Comparison of ENCODE assay signal across 11 cellular contexts in genomic region chr13:77516342-77516789, GRCh38. TPM values are rescaled to one million over a fixed set of nuclear protein-coding genes. Genes with fewer than 3 reads are reported as not detected.
DNase-seq lines count a peak whose midpoint lies in the region; ATAC-seq and TF ChIP-seq lines count a peak whose summit lies in the region.
"Had no signal": no experiment of that assay in that cellular context is flagged by ENCODE, and none has a peak within 500 bp of the region (broad histone marks: within the 10 kb centered on the region; RNA-seq: fewer than 3 reads in every experiment).

No MANE protein-coding gene starts in this region.

- peak overlapping the region; percentile 12 for H3K4me2 ChIP-seq in neural cell (ENCODE audit: low read length)

- peak; percentile 25 for TF ChIP-seq CTCF in neural cell (IDR thresholded peaks at IDR 0.05; ENCODE audit: poor library complexity, severe bottlenecking)
- TF ChIP-seq CTCF in omental fat pad (IDR thresholded peaks at IDR 0.05) = no peak

- no peak overlapping the region for H3K9ac ChIP-seq in adipocyte (ENCODE audit: low read length)
- H3K9ac ChIP-seq in neural cell (ENCODE audit: low read length) = peak overlapping the region; percentile 2

- no peaks in the 10 kb centered on the region for H3F3A ChIP-seq in neural cell (ENCODE audit: insufficient read depth, low read length, poor library complexity, severe bottlenecking)

- DNase-seq in NOMO-1 treated with DMSO at 0.1 percent for 48 hours (lab: John Stamatoyannopoulos, UW; ENCODE audit: unreplicated experiment) (peak; percentile 6), NOMO-1 treated with dmso at 0.1 percent for 144 hours (lab: John Stamatoyannopoulos, UW; ENCODE audit: unreplicated experiment) (no peak), adipocyte (ENCODE audit: low read depth) (peak; percentile 36), omental fat pad (ENCODE audit: low spot score) (no peak)
- DNase-seq in activated naive CD4-positive, alpha-beta T cell treated with anti-CD3 and anti-CD28 coated beads, Interleukin-2, amount 50 U/mL, for 16 hours = no peak
- DNase-seq: upper lobe of right lung had no signal

- H3K4me3 ChIP-seq in adipocyte (ENCODE audit: low read length) = no peak overlapping the region
- H3K4me3 ChIP-seq in neural cell (ENCODE audit: low read length) = peak overlapping the region; percentile 28
- H3K4me3 ChIP-seq: esophagus muscularis mucosa, upper lobe of right lung had no signal

- H4K20me1 ChIP-seq in neural cell (ENCODE audit: insufficient read depth) = no peaks in the 10 kb centered on the region

- peak overlapping the region; percentile 74 for H3K27ac ChIP-seq in neural cell (ENCODE audit: low read length)
- H3K27ac ChIP-seq: esophagus muscularis mucosa, upper lobe of right lung had no signal

- no peaks in the 10 kb centered on the region for H3K9me3 ChIP-seq in adipocyte (ENCODE audit: control insufficient read depth, low read length)
- no peaks in the 10 kb centered on the region for H3K9me3 ChIP-seq in neural cell (ENCODE audit: low read length)
- H3K9me3 ChIP-seq: esophagus muscularis mucosa, upper lobe of right lung had no signal

- ATAC-seq in HG03039 (IDR thresholded peaks at IDR 0.05; ENCODE audit: unreplicated experiment) (peak; percentile 41), omental fat pad (ENCODE audit: low FRiP score) (no peak), GM21619 (IDR thresholded peaks at IDR 0.05; ENCODE audit: unreplicated experiment) (no peak)
- ATAC-seq: upper lobe of right lung had no signal

- H2AFZ ChIP-seq in neural cell (ENCODE audit: low read depth, low read length) = no peak overlapping the region

- no peaks in the 10 kb centered on the region for H3K79me2 ChIP-seq in neural cell (replicated peaks; ENCODE audit: insufficient read depth, low read length)

- H3K9me2 ChIP-seq in neural cell (ENCODE audit: insufficient read depth, low read length) = no peaks in the 10 kb centered on the region

- H3K36me3 ChIP-seq in adipocyte (ENCODE audit: control insufficient read depth, insufficient read depth, low read length, severe bottlenecking) = no peaks in the 10 kb centered on the region
- H3K36me3 ChIP-seq in neural cell (ENCODE audit: insufficient read depth, low read length) = no peaks in the 10 kb centered on the region
- H3K36me3 ChIP-seq: esophagus muscularis mucosa, upper lobe of right lung had no signal

- TF ChIP-seq RAD21 in neural cell (conservative IDR thresholded peaks at IDR 0.05) = peak; percentile 21

- H3K4me1 ChIP-seq in adipocyte (ENCODE audit: control insufficient read depth, insufficient read depth, low read length) = peaks cover 2% of the 10 kb centered on the region
- H3K4me1 ChIP-seq: esophagus muscularis mucosa, upper lobe of right lung had no signal

- H3K27me3 ChIP-seq in adipocyte (replicated peaks; ENCODE audit: control insufficient read depth, insufficient read depth, low read length) = no peaks in the 10 kb centered on the region
- no peaks in the 10 kb centered on the region for H3K27me3 ChIP-seq in neural cell (ENCODE audit: insufficient read depth, low read depth, low read length)
- H3K27me3 ChIP-seq: esophagus muscularis mucosa, upper lobe of right lung had no signal

- TF ChIP-seq EP300 in neural cell (conservative IDR thresholded peaks at IDR 0.05; ENCODE audit: poor library complexity, severe bottlenecking) = peak; percentile 89

TF ChIP-seq in neural cell, 6 proteins besides CTCF, POLR2A, EP300 and RAD21:
- TF ChIP-seq MXI1 (conservative IDR thresholded peaks at IDR 0.05; ENCODE audit: poor library complexity, severe bottlenecking) (no peak), EZH2 (IDR thresholded peaks at IDR 0.05; ENCODE audit: borderline replicate concordance, insufficient read depth, low read length, poor library complexity, severe bottlenecking) (no peak), TAF1 (IDR thresholded peaks at IDR 0.05; ENCODE audit: low read depth) (no peak), SMC3 (conservative IDR thresholded peaks at IDR 0.05; ENCODE audit: poor library complexity) (no peak), POLR2AphosphoS5 (IDR thresholded peaks at IDR 0.05) (peak; percentile 73)
- TF ChIP-seq, protein P1, sequence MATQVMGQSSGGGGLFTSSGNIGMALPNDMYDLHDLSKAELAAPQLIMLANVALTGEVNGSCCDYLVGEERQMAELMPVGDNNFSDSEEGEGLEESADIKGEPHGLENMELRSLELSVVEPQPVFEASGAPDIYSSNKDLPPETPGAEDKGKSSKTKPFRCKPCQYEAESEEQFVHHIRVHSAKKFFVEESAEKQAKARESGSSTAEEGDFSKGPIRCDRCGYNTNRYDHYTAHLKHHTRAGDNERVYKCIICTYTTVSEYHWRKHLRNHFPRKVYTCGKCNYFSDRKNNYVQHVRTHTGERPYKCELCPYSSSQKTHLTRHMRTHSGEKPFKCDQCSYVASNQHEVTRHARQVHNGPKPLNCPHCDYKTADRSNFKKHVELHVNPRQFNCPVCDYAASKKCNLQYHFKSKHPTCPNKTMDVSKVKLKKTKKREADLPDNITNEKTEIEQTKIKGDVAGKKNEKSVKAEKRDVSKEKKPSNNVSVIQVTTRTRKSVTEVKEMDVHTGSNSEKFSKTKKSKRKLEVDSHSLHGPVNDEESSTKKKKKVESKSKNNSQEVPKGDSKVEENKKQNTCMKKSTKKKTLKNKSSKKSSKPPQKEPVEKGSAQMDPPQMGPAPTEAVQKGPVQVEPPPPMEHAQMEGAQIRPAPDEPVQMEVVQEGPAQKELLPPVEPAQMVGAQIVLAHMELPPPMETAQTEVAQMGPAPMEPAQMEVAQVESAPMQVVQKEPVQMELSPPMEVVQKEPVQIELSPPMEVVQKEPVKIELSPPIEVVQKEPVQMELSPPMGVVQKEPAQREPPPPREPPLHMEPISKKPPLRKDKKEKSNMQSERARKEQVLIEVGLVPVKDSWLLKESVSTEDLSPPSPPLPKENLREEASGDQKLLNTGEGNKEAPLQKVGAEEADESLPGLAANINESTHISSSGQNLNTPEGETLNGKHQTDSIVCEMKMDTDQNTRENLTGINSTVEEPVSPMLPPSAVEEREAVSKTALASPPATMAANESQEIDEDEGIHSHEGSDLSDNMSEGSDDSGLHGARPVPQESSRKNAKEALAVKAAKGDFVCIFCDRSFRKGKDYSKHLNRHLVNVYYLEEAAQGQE (IDR thresholded peaks at IDR 0.05; ENCODE audit: borderline replicate concordance) = peak; percentile 74
TF ChIP-seq in neural cell: peak in this region for 2.

RNA-seq across cellular contexts. Expression of gene SCEL, which starts 19.1 kb away (rescaled TPM):
- polyA plus RNA-seq in neural cell = 0.24 TPM in 1 of 2 replicates, not detected in the other
- not detected in 2 replicates for polyA minus RNA-seq in neural cell
- total RNA-seq in omental fat pad = 1 to 10 TPM in 3 of 4 donors, under 1 TPM in 1; 0.94 to 6.9 (median 4.1) TPM
- total RNA-seq: H4 had no signal

Comparison
In these comparisons a context has a peak if more than half of its experiments do, and no peak if none do; other contexts are left out.
1. DNase-seq: peak in NOMO-1 treated with DMSO at 0.1 percent for 48 hours (single experiment) and adipocyte (single experiment); none in NOMO-1 treated with dmso at 0.1 percent for 144 hours (single experiment), omental fat pad (single experiment) and activated naive CD4-positive, alpha-beta T cell treated with anti-CD3 and anti-CD28 coated beads, Interleukin-2, amount 50 U/mL, for 16 hours (single experiment).